Comparison of ENCODE assay signal across 17 cellular contexts in the genomic region with DNA sequence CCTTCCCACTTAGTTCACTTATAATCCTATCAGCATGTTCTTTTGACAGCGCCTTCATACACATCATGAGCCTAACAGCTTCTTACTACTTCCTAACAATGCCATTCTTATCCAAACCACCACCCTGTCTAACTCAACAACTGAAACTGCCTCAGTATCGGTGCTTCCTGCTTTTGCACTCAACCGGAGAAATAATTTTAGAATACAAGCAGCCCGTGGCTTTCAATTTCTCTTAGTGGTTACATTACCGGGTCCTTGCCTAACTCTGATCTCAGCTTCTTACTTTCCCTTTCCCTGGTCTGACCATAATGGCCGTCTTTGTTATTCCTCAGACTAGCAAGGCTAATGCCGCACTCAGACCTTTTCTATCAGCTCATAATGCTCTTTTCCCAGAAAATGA. TPM values are rescaled to one million over a fixed set of nuclear protein-coding genes. Genes with fewer than 3 reads are reported as not detected.
DNase-seq lines count a peak whose midpoint lies in the region; ATAC-seq, FAIRE-seq and TF ChIP-seq lines count a peak whose summit lies in the region.
"Had no signal": no experiment of that assay in that cellular context is flagged by ENCODE, and none has a peak within 500 bp of the region (broad histone marks: within the 10 kb centered on the region; RNA-seq: fewer than 3 reads in every experiment).

No MANE protein-coding gene starts in this region.

- H3K27me3 Mint-ChIP-seq in stimulated activated naive CD8-positive, alpha-beta T cell treated with anti-CD3 and anti-CD28 coated beads, Interleukin-15, Interleukin-2, amounts not matched to agents 100 ng/mL and 50 ng/mL, for 24 hours, result no peaks in the 10 kb centered on the region
- H3K27me3 Mint-ChIP-seq: CD4-positive, CD25-positive, alpha-beta regulatory T cell had no signal

- no peaks in the 10 kb centered on the region for H3K4me1 ChIP-seq in GM12878 (ENCODE audit: control insufficient read depth, insufficient read depth, low read length)

- H3K27ac ChIP-seq in GM12878 (ENCODE audit: control insufficient read depth, insufficient read depth), result no peak overlapping the region
- H3K27ac ChIP-seq: KMS-11 had no signal

- ATAC-seq in stimulated activated naive CD8-positive, alpha-beta T cell treated with anti-CD3 and anti-CD28 coated beads, Interleukin-15, Interleukin-2, amounts not matched to agents 100 U/mL and 50 U/mL, for 24 hours, result no peak
- ATAC-seq in GM12878, result no peak
- no peak for ATAC-seq in HG02840 (IDR thresholded peaks at IDR 0.05; ENCODE audit: low FRiP score, unreplicated experiment)

- no peak overlapping the region for H2AFZ ChIP-seq in GM12878 (ENCODE audit: control insufficient read depth, low read depth, low read length)

- H3K27me3 ChIP-seq in GM12878 (replicated peaks in 1 of 2; ENCODE audit: control insufficient read depth in 2 of 2, insufficient read depth in 2 of 2, low read length in 1 of 2), result no peaks in the 10 kb centered on the region

- peaks cover 30% of the 10 kb centered on the region for H3K9me3 Mint-ChIP-seq in stimulated activated naive CD8-positive, alpha-beta T cell treated with anti-CD3 and anti-CD28 coated beads, Interleukin-15, Interleukin-2, amounts not matched to agents 100 ng/mL and 50 ng/mL, for 24 hours

- FAIRE-seq in GM12878 (lab: Jason Lieb, UNC), result no peak
- FAIRE-seq: A204.1, H1 had no signal

- 18% methylated on average over 7 of the region's 7 CpGs for WGBS in GM12878 (ENCODE audit: insufficient coverage, insufficient replicate concordance, low lambda C conversion rate, missing lambda C conversion rate)

- no peak overlapping the region for H3K4me3 ChIP-seq in GM12878

- H3K36me3 Mint-ChIP-seq in stimulated activated naive CD8-positive, alpha-beta T cell treated with anti-CD3 and anti-CD28 coated beads, Interleukin-15, Interleukin-2, amounts not matched to agents 100 ng/mL and 50 ng/mL, for 24 hours (ENCODE audit: low read depth), result peaks cover 89% of the 10 kb centered on the region

- H3K36me3 ChIP-seq in GM12878 (ENCODE audit: control insufficient read depth in 2 of 2, insufficient read depth in 2 of 2, low read length in 1 of 2), result peaks cover 0 to 5% of the 10 kb centered on the region in 2 experiments; a peak in 1 of 4 replicates

- no peak for TF ChIP-seq EP300 in GM12878 (IDR thresholded peaks at IDR 0.05; ENCODE audit: borderline replicate concordance in 1 of 2, control insufficient read depth in 1 of 2, low read depth in 2 of 2, low read length in 2 of 2)

- H4K20me1 ChIP-seq in GM12878 (ENCODE audit: control insufficient read depth, insufficient read depth), result no peaks in the 10 kb centered on the region

- SMC1A ChIA-PET in GM12878 (lab: Charles Lee; ENCODE audit: uncharacterized antibody, unreplicated experiment), result no interaction called here

- no peak for DNase-seq in stimulated activated naive CD8-positive, alpha-beta T cell treated with anti-CD3 and anti-CD28 coated beads, Interleukin-15, Interleukin-2, amounts not matched to agents 100 U/mL and 50 U/mL, for 24 hours
- DNase-seq in NOMO-1 treated with DMSO at 0.1 percent for 48 hours (lab: John Stamatoyannopoulos, UW; ENCODE audit: unreplicated experiment) (peak; percentile 67), GM12878 (ENCODE audit: low read depth, low spot score) (no peak)
- DNase-seq in activated CD8-positive, alpha-beta memory T cell treated with anti-CD3 and anti-CD28 coated beads, Interleukin-2, amount 50 U/mL, for 48 hours, result no peak
- no peak for DNase-seq in effector CD8-positive, alpha-beta T cell (lab: John Stamatoyannopoulos, UW)
- DNase-seq in activated CD4-positive, CD25-positive, alpha-beta regulatory T cell treated with anti-CD3 and anti-CD28 coated beads, Interleukin-2, amount 50 U/mL, for 72 hours, result no peak
- DNase-seq: Calu3; CD4-positive, CD25-positive, alpha-beta regulatory T cell; HFFc6; NCI-H1417 treated with DMSO at 0.1 percent for 48 hours; NCI-H2029; NCI-H510A treated with DMSO at 0.1 percent for 48 hours had no signal

- CTCF ChIA-PET in GM12878 (lab: Yijun Ruan, JAX), result no interaction called here

- H3K9me3 ChIP-seq in GM12878 (replicated peaks; ENCODE audit: control insufficient read depth, insufficient read depth, low read length), result peaks cover 9% of the 10 kb centered on the region

- H3K79me2 ChIP-seq in GM12878 (ENCODE audit: control insufficient read depth, insufficient read depth, low read length), result no peaks in the 10 kb centered on the region

- in situ Hi-C loops in GM12878 (cut with MboI), result no loop called here

- no peak overlapping the region for H3K9ac ChIP-seq in GM12878 (ENCODE audit: control insufficient read depth, insufficient read depth, low read length)
- H3K9ac ChIP-seq: KMS-11 had no signal

- H3K4me1 Mint-ChIP-seq in stimulated activated naive CD8-positive, alpha-beta T cell treated with anti-CD3 and anti-CD28 coated beads, Interleukin-15, Interleukin-2, amounts not matched to agents 100 ng/mL and 50 ng/mL, for 24 hours (ENCODE audit: low read depth), result peaks cover 9% of the 10 kb centered on the region

- POLR2A ChIA-PET in GM12878 (lab: Charles Lee), result no interaction called here

- no peak for TF ChIP-seq POLR2A in GM12878 (IDR thresholded peaks at IDR 0.05; ENCODE audit: low read depth, low read length)

- no peak overlapping the region for H3K4me2 ChIP-seq in GM12878 (ENCODE audit: control insufficient read depth, insufficient read depth)
- H3K4me2 ChIP-seq: KMS-11 had no signal

- peak overlapping the region; percentile 15 for H3K4me3 Mint-ChIP-seq in stimulated activated naive CD8-positive, alpha-beta T cell treated with anti-CD3 and anti-CD28 coated beads, Interleukin-15, Interleukin-2, amounts not matched to agents 100 ng/mL and 50 ng/mL, for 24 hours
- H3K4me3 Mint-ChIP-seq: CD4-positive, CD25-positive, alpha-beta regulatory T cell; HFFc6 had no signal

- BruUV-seq in GM12878 (replicated peaks; lab: Mats Ljungman, UMichigan), result TSS peak; percentile 24

- RAD21 ChIA-PET in GM12878 (lab: Charles Lee; ENCODE audit: unreplicated experiment), result no interaction called here

- H3K27ac Mint-ChIP-seq in stimulated activated naive CD8-positive, alpha-beta T cell treated with anti-CD3 and anti-CD28 coated beads, Interleukin-15, Interleukin-2, amounts not matched to agents 100 ng/mL and 50 ng/mL, for 24 hours, result peak overlapping the region; percentile 81
- H3K27ac Mint-ChIP-seq: HFFc6 had no signal

- no peak for TF ChIP-seq CTCF in GM12878 (IDR thresholded peaks at IDR 0.05 in 2 of 3, conservative IDR thresholded peaks at IDR 0.05 in 1 of 3; ENCODE audit: control insufficient read depth in 2 of 3, extremely low read depth in 1 of 3, insufficient read depth in 1 of 3, low read depth in 3 of 3, low read length in 3 of 3)

- no peak for TF ChIP-seq RAD21 in GM12878 (IDR thresholded peaks at IDR 0.05; ENCODE audit: insufficient read depth, low read depth, low read length)

- intact Hi-C loops in GM12878 (cut with micrococcal nuclease; ENCODE audit: unreplicated experiment), result no loop called here

TF ChIP-seq in GM12878, 131 proteins besides CTCF, POLR2A, EP300 and RAD21 (continues in another document):
- no peak for TF ChIP-seq FOXK2 (IDR thresholded peaks at IDR 0.05)

RNA-seq across cellular contexts. Expression of gene ZFP82, which starts 17.0 kb away (rescaled TPM):
- 18.3 and 20.0 TPM in 2 replicates for total RNA-seq in GM12878 (2013; cell fraction: nucleolus; rRNA removed)
- total RNA-seq in GM12878 (2014; rRNA removed), result 2.5 and 2.9 TPM in 2 replicates
- 3.1 and 3.4 TPM in 2 replicates for total RNA-seq in GM12878 (2014; rRNA removed; fragmentation: Illumina TruSeq; extraction: Trizol)
- 2.0 and 2.6 TPM in 2 replicates for total RNA-seq in GM12878 (2021)
- 1.8 TPM for polyA plus RNA-seq in GM12878 (2011; ENCODE audit: low read depth)
- polyA plus RNA-seq in GM12878 (2011; rRNA removed), result 5.4 and 9.1 TPM in 2 replicates
- 2.3 and 2.6 TPM in 2 replicates for polyA plus RNA-seq in GM12878 (2011; cell fraction: cytosol; rRNA removed)
- 3.4 and 3.9 TPM in 2 replicates for polyA plus RNA-seq in GM12878 (2011; cell fraction: nucleus; rRNA removed)
- 2.2 and 3.4 TPM in 2 replicates for polyA plus RNA-seq in GM12878 (2012)
- polyA plus RNA-seq in GM12878 (2014; fragmentation: Illumina TruSeq; extraction: Trizol), result 2.1 and 2.2 TPM in 2 replicates
- polyA plus RNA-seq in GM12878 (2014; fragmentation: Nextera tagmentation; extraction: Ambion mirVana), result 1 to 10 TPM; 2.0 to 2.2 TPM
- polyA plus RNA-seq in GM12878 (2014; rRNA removed), result 1.2 and 2.0 TPM in 2 replicates
- polyA plus RNA-seq in GM12878 (2016; fragmentation: Nextera tagmentation; extraction: Ambion mirVana), result 1 to 10 TPM; 4.1 to 4.8 TPM
- polyA minus RNA-seq in GM12878 (2011; rRNA and poly(A)+ RNA removed), result 7.3 and 9.1 TPM in 2 replicates
- polyA minus RNA-seq in GM12878 (2011; cell fraction: cytosol; rRNA and poly(A)+ RNA removed), result 2.0 and 2.3 TPM in 2 replicates
- 2.9 and 5.3 TPM in 2 replicates for polyA minus RNA-seq in GM12878 (2011; cell fraction: nucleus; rRNA and poly(A)+ RNA removed)
- total RNA-seq: Calu3 had no signal

RNA-seq across cellular contexts. Expression of gene ZFP14, which starts 22.5 kb away (rescaled TPM):
- total RNA-seq in GM12878 (2013; cell fraction: nucleolus; rRNA removed), result 17.7 and 21.6 TPM in 2 replicates
- 0.85 and 1.1 TPM in 2 replicates for total RNA-seq in GM12878 (2014; rRNA removed)
- total RNA-seq in GM12878 (2014; rRNA removed; fragmentation: Illumina TruSeq; extraction: Trizol), result 1.3 and 1.5 TPM in 2 replicates
- 0.82 and 1.2 TPM in 2 replicates for total RNA-seq in GM12878 (2021)
- polyA plus RNA-seq in GM12878 (2011; ENCODE audit: low read depth), result 1.2 TPM
- polyA plus RNA-seq in GM12878 (2011; rRNA removed), result 2.6 and 4.0 TPM in 2 replicates
- 0.75 and 0.84 TPM in 2 replicates for polyA plus RNA-seq in GM12878 (2011; cell fraction: cytosol; rRNA removed)
- 2.3 and 2.8 TPM in 2 replicates for polyA plus RNA-seq in GM12878 (2011; cell fraction: nucleus; rRNA removed)
- 0.92 and 1.5 TPM in 2 replicates for polyA plus RNA-seq in GM12878 (2012)
- 0.48 and 0.85 TPM in 2 replicates for polyA plus RNA-seq in GM12878 (2014; fragmentation: Illumina TruSeq; extraction: Trizol)
- under 1 TPM; 0.66 to 0.91 TPM for polyA plus RNA-seq in GM12878 (2014; fragmentation: Nextera tagmentation; extraction: Ambion mirVana)
- 0.39 and 0.61 TPM in 2 replicates for polyA plus RNA-seq in GM12878 (2014; rRNA removed)
- under 1 TPM; 0.62 to 0.77 TPM for polyA plus RNA-seq in GM12878 (2016; fragmentation: Nextera tagmentation; extraction: Ambion mirVana)
- 3.7 and 4.0 TPM in 2 replicates for polyA minus RNA-seq in GM12878 (2011; rRNA and poly(A)+ RNA removed)
- 0.94 and 2.0 TPM in 2 replicates for polyA minus RNA-seq in GM12878 (2011; cell fraction: cytosol; rRNA and poly(A)+ RNA removed)
- polyA minus RNA-seq in GM12878 (2011; cell fraction: nucleus; rRNA and poly(A)+ RNA removed), result 1.5 and 2.4 TPM in 2 replicates
